14 cellular contexts compared by ENCODE assay signal in genomic region chr7:28618383-28618782, GRCh38.
"Had no signal": no experiment of that assay in that cellular context is flagged by ENCODE, and none has a peak within 500 bp of the region (broad histone marks: within the 10 kb centered on the region; RNA-seq: fewer than 3 reads in every experiment).

No MANE protein-coding gene starts in this region.

- H3K27me3 ChIP-seq: brain microvascular endothelial cell, tibial nerve, vagina had no signal

- ATAC-seq: activated naive CD4-positive, alpha-beta T cell treated with anti-CD3 and anti-CD28 coated beads, Interleukin-2, amount 50 U/mL, for 72 hours; activated T-cell treated with anti-CD3 and anti-CD28 coated beads, Interleukin-2, amount 50 U/mL, for 4 hours; left cardiac atrium; lower lobe of right lung; stimulated activated naive B cell treated with anti-CD40 and anti-IgM and Interleukin-4, amounts not matched to agents 10 μg/mL and 1 μg/mL and 100 μg/mL, for 72 hours had no signal

- H3K27ac ChIP-seq: brain microvascular endothelial cell, lower lobe of right lung, tibial nerve, vagina had no signal

- H3K4me3 ChIP-seq: lower lobe of right lung, tibial nerve, vagina had no signal

- H3K4me1 ChIP-seq: lower lobe of right lung, tibial nerve, vagina had no signal

- H3K36me3 ChIP-seq: brain microvascular endothelial cell, lower lobe of right lung, tibial nerve, vagina had no signal

- DNase-seq: activated CD4-positive, alpha-beta T cell treated with anti-CD3 and anti-CD28 coated beads, Interleukin-2, amount 50 U/mL, for 48 hours; activated CD4-positive, CD25-positive, alpha-beta regulatory T cell treated with anti-CD3 and anti-CD28 coated beads, Interleukin-2, amount 50 U/mL, for 72 hours; activated effector memory CD4-positive, alpha-beta T cell treated with anti-CD3 and anti-CD28 coated beads, Interleukin-2, amount 50 U/mL, for 16 hours; activated T-cell treated with anti-CD3 and anti-CD28 coated beads, Interleukin-2, amount 50 U/mL, for 4 hours; brain microvascular endothelial cell; endodermal cell; left cardiac atrium; lower lobe of right lung; midbrain; small intestine; stimulated activated naive B cell treated with anti-CD40 and anti-IgM and Interleukin-4, amounts not matched to agents 10 μg/mL and 1 μg/mL and 100 μg/mL, for 72 hours had no signal

- H3K9me3 ChIP-seq: lower lobe of right lung, tibial nerve, vagina had no signal
